1 cellular context compared by ENCODE assay signal in the genomic region with DNA sequence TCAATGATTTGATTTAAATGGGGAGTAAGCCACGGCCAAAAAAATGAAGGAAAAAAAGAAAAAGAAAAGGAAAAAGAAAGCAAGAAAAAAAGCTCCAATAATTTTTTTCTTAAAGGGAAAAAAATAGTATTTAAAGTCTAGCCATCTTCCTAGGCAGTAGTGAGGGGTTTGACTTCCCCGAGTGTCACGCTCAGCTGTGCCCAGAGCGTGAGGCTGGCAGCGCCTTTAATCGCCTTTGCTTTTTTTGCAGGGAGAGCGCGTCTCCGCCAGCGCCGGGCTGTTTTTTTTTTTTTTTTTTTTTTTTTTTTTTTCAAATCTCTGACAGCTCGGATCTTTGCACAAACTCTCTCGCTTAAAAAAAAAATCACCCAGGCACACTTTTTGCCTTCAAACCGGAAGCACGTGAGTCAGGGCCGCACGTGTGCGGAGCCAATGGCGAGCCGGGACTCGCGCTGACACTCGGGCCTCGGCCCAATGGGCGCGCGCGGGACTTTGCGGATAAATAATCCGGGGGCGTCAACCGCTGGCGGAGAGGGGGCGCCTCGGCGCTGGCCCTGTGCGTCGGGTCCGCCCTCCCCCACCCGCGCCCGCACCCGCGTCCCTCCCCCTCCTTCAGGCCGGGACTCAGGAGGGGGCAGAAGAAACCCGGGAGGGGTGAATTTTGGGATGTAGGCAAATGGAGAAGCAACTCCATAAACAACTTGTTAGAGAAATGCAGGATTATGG.
TF ChIP-seq lines count a peak whose summit lies in the region.

TSS of gene EN1 (minus strand) at position 202 of the 726 bp plus-strand sequence. CDS start 481 bp downstream, outside the sequence.

TF ChIP-seq in IMR-90, 13 proteins besides CTCF, POLR2A, EP300 and RAD21:
- TF ChIP-seq USF2 (IDR thresholded peaks at IDR 0.05; ENCODE audit: low read depth, low read length) (peak; percentile 36; the same call in 1 of the 2 replicates), BHLHE40 (IDR thresholded peaks at IDR 0.05; ENCODE audit: low read depth, low read length) (peak; percentile 55; the same call in 1 of the 2 replicates), NFE2L2 (IDR thresholded peaks at IDR 0.05; ENCODE audit: low read depth, low read length) (no peak), MXI1 (IDR thresholded peaks at IDR 0.05; ENCODE audit: borderline replicate concordance, low read depth, low read length) (no peak), CEBPB (IDR thresholded peaks at IDR 0.05; ENCODE audit: low read depth, low read length) (no peak), RCOR1 (IDR thresholded peaks at IDR 0.05; ENCODE audit: insufficient replicate concordance, low read length) (no peak)
